21 cellular contexts compared by ENCODE assay signal in genomic region chr11:69575296-69576068, GRCh38.
"Had no signal": no experiment of that assay in that cellular context is flagged by ENCODE, and none has a peak within 500 bp of the region (broad histone marks: within the 10 kb centered on the region; RNA-seq: fewer than 3 reads in every experiment).

No MANE protein-coding gene starts in this region.

- ATAC-seq: activated CD8-positive, alpha-beta memory T cell treated with anti-CD3 and anti-CD28 coated beads, Interleukin-2, amount 10 ng/mL, durations not matched to agents 7 days and 5 days; PC-3; T-helper 17 cell; WTC11 had no signal

- H3K27ac Mint-ChIP-seq: activated CD8-positive, alpha-beta memory T cell treated with anti-CD3 and anti-CD28 coated beads, Interleukin-2, amount 10 ng/mL, durations not matched to agents 7 days and 5 days; activated naive CD4-positive, alpha-beta T cell treated with anti-CD3 and anti-CD28 coated beads, Interleukin-2, amount 10 ng/mL, durations not matched to agents 7 days and 5 days; activated naive CD8-positive, alpha-beta T cell treated with anti-CD3 and anti-CD28 coated beads for 36 hours; activated T-helper 2 cell treated with anti-CD3 and anti-CD28 coated beads, Interferon-gamma antibody, Interleukin-2, Interleukin-4, amounts not matched to agents 10 μg/mL and 5 μg/mL and 100 μg/mL, durations not matched to agents 14 hours and 24 hours and 36 hours; T-helper 17 cell; WTC11 had no signal

- H3K36me3 Mint-ChIP-seq: activated CD8-positive, alpha-beta memory T cell treated with anti-CD3 and anti-CD28 coated beads, Interleukin-2, amount 10 ng/mL, durations not matched to agents 7 days and 5 days; activated naive CD4-positive, alpha-beta T cell treated with anti-CD3 and anti-CD28 coated beads, Interleukin-2, amount 10 ng/mL, durations not matched to agents 7 days and 5 days; activated naive CD8-positive, alpha-beta T cell treated with anti-CD3 and anti-CD28 coated beads for 36 hours; WTC11 had no signal

- DNase-seq: activated CD4-positive, alpha-beta T cell treated with anti-CD3 and anti-CD28 coated beads for 48 hours; activated CD4-positive, alpha-beta T cell treated with anti-CD3 and anti-CD28 coated beads, Interleukin-2, amount 50 U/mL, for 4 hours; activated CD4-positive, CD25-positive, alpha-beta regulatory T cell treated with anti-CD3 and anti-CD28 coated beads, Interleukin-2, amount 50 U/mL, for 72 hours; activated CD8-positive, alpha-beta memory T cell treated with anti-CD3 and anti-CD28 coated beads, Interleukin-2, amount 10 ng/mL, durations not matched to agents 7 days and 5 days; activated gamma-delta T cell treated with Interleukin-2 at 50 U/mL for 16 hours; activated naive CD4-positive, alpha-beta T cell treated with anti-CD3 and anti-CD28 coated beads, Interleukin-2, amount 10 ng/mL, durations not matched to agents 7 days and 5 days; activated naive CD8-positive, alpha-beta T cell treated with anti-CD3 and anti-CD28 coated beads for 36 hours; activated T-cell treated with anti-CD3 and anti-CD28 coated beads for 4 hours; Karpas-422; NCI-H1105 treated with DMSO at 0.1 percent for 48 hours; NCI-H146; NCI-H187 treated with DMSO at 0.1 percent for 48 hours; NCI-H2081 treated with DMSO at 0.1 percent for 48 hours; NCI-H446; NCI-H524; PC-3; SHP77 treated with DMSO at 0.1 percent for 48 hours; T-helper 17 cell; T-helper 9 cell had no signal

- H3K4me1 Mint-ChIP-seq: activated CD8-positive, alpha-beta memory T cell treated with anti-CD3 and anti-CD28 coated beads, Interleukin-2, amount 10 ng/mL, durations not matched to agents 7 days and 5 days; activated naive CD4-positive, alpha-beta T cell treated with anti-CD3 and anti-CD28 coated beads, Interleukin-2, amount 10 ng/mL, durations not matched to agents 7 days and 5 days; activated naive CD8-positive, alpha-beta T cell treated with anti-CD3 and anti-CD28 coated beads for 36 hours; WTC11 had no signal

- H3K4me3 Mint-ChIP-seq: activated CD8-positive, alpha-beta memory T cell treated with anti-CD3 and anti-CD28 coated beads, Interleukin-2, amount 10 ng/mL, durations not matched to agents 7 days and 5 days; activated naive CD4-positive, alpha-beta T cell treated with anti-CD3 and anti-CD28 coated beads, Interleukin-2, amount 10 ng/mL, durations not matched to agents 7 days and 5 days; activated naive CD8-positive, alpha-beta T cell treated with anti-CD3 and anti-CD28 coated beads for 36 hours; T-helper 17 cell; WTC11 had no signal

- H3K9me3 Mint-ChIP-seq: activated naive CD4-positive, alpha-beta T cell treated with anti-CD3 and anti-CD28 coated beads, Interleukin-2, amount 10 ng/mL, durations not matched to agents 7 days and 5 days; activated naive CD8-positive, alpha-beta T cell treated with anti-CD3 and anti-CD28 coated beads for 36 hours; activated T-helper 2 cell treated with anti-CD3 and anti-CD28 coated beads, Interferon-gamma antibody, Interleukin-2, Interleukin-4, amounts not matched to agents 10 μg/mL and 5 μg/mL and 100 μg/mL, durations not matched to agents 14 hours and 24 hours and 36 hours; WTC11 had no signal
